Comparison of ENCODE assay signal across 16 cellular contexts in the genomic region with DNA sequence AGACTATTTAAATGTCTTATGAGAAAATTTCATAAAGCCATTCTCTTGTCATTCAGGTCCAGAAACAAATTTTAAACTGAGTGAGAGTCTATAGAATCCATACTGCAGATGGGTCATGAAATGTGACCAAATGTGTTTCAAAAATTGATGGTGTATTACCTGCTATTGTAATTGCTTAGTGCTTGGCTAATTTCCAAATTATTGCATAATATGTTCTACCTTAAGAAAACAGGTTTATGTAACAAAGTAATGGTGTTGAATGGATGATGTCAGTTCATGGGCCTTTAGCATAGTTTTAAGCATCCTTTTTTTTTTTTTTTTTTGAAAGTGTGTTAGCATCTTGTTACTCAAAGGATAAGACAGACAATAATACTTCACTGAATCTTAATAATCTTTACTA. TPM values are rescaled to one million over a fixed set of nuclear protein-coding genes. Genes with fewer than 3 reads are reported as not detected.
DNase-seq lines count a peak whose midpoint lies in the region; ATAC-seq, FAIRE-seq and TF ChIP-seq lines count a peak whose summit lies in the region.
"Had no signal": no experiment of that assay in that cellular context is flagged by ENCODE, and none has a peak within 500 bp of the region (broad histone marks: within the 10 kb centered on the region; RNA-seq: fewer than 3 reads in every experiment).

No MANE protein-coding gene starts in this region.

- H3K27me3 Mint-ChIP-seq in nephron (ENCODE audit: low read depth), result peaks cover 4% of the 10 kb centered on the region

- H3K4me1 Mint-ChIP-seq in nephron, result peaks cover 20% of the 10 kb centered on the region

- POLR2A ChIA-PET in HEK293T (lab: Yijun Ruan, JAX), result no interaction called here

- TF ChIP-seq CTCF in bronchial epithelial cell (IDR thresholded peaks at IDR 0.05; ENCODE audit: insufficient read depth, low read length, severe bottlenecking) (no peak), nephron (IDR thresholded peaks at IDR 0.05; ENCODE audit: unreplicated experiment in 3 of 3) (no peak)

- no peak for ATAC-seq in HG03280 (IDR thresholded peaks at IDR 0.05; ENCODE audit: unreplicated experiment)
- ATAC-seq: activated T-cell treated with anti-CD3 and anti-CD28 coated beads, Interleukin-2, amount 50 U/mL, for 72 hours had no signal

- H3K4me3 ChIP-seq in ACC112 (ENCODE audit: low read depth, low read length) (peak overlapping the region; percentile 98; the same call in 1 of the 2 replicates), bronchial epithelial cell (ENCODE audit: low read depth, low read length) (no peak overlapping the region)

- H3K27ac ChIP-seq in ACC112 (ENCODE audit: low read depth, low read length), result no peak overlapping the region
- H3K27ac ChIP-seq: epithelial cell of prostate had no signal

- H3K36me3 ChIP-seq in ACC112 (ENCODE audit: insufficient read depth, low read length) (peaks cover 12% of the 10 kb centered on the region), bronchial epithelial cell (ENCODE audit: control insufficient read depth, insufficient read depth, low read length) (no peaks in the 10 kb centered on the region)
- H3K36me3 ChIP-seq: stomach had no signal

- intact Hi-C loops in posterior cingulate gyrus (cut with DNase I), result no loop called here

- H3K9me3 Mint-ChIP-seq in nephron, result peaks cover 3% of the 10 kb centered on the region
- H3K9me3 Mint-ChIP-seq: activated T-cell treated with anti-CD3 and anti-CD28 coated beads, Interleukin-2, amount 50 U/mL, for 72 hours had no signal

- CTCF ChIA-PET in HEK293T (lab: Yijun Ruan, JAX), result no interaction called here

- H3K79me2 ChIP-seq in ACC112 (ENCODE audit: control insufficient read depth, insufficient read depth, low read length, unreplicated experiment), result peaks cover 59% of the 10 kb centered on the region

- no peak for FAIRE-seq in bronchial epithelial cell (lab: Jason Lieb, UNC)

- DNase-seq in HEK293T (ENCODE audit: extremely low spot score) (no peak), bronchial epithelial cell (ENCODE audit: low read depth) (peak; percentile 74), posterior cingulate gyrus (no peak), SHP77 treated with DMSO at 0.1 percent for 48 hours (lab: John Stamatoyannopoulos, UW) (no peak)
- DNase-seq in stimulated activated CD4-positive, alpha-beta T cell treated with anti-CD3 and anti-CD28 coated beads, Interleukin-2, amount 100 ng/mL, for 48 hours, result no peak
- DNase-seq: activated CD4-positive, alpha-beta T cell treated with anti-CD3 and anti-CD28 coated beads for 1 hour; activated T-cell treated with anti-CD3 and anti-CD28 coated beads, Interleukin-2, amount 50 U/mL, for 72 hours; mesendoderm; NCI-H1436 treated with DMSO at 0.1 percent for 48 hours; retina; stomach; SW 1271 had no signal

- H2AFZ ChIP-seq in ACC112 (ENCODE audit: low read length, unreplicated experiment), result no peak overlapping the region

- H3K4me1 ChIP-seq in ACC112 (ENCODE audit: control insufficient read depth, insufficient read depth, low read length, unreplicated experiment), result peaks cover 20% of the 10 kb centered on the region

- H3K27ac Mint-ChIP-seq in nephron, result peak overlapping the region; percentile 74 to 96 (median 92)
- H3K27ac Mint-ChIP-seq: activated T-cell treated with anti-CD3 and anti-CD28 coated beads, Interleukin-2, amount 50 U/mL, for 72 hours had no signal

- peak overlapping the region; percentile 86 to 95 (median 95) for H3K4me3 Mint-ChIP-seq in nephron
- H3K4me3 Mint-ChIP-seq: activated T-cell treated with anti-CD3 and anti-CD28 coated beads, Interleukin-2, amount 50 U/mL, for 72 hours had no signal

- peaks cover 43% of the 10 kb centered on the region for H3K36me3 Mint-ChIP-seq in nephron (ENCODE audit: low read depth)

- H3K27me3 ChIP-seq in ACC112 (ENCODE audit: insufficient read depth, low read length) (no peaks in the 10 kb centered on the region), bronchial epithelial cell (ENCODE audit: control insufficient read depth, insufficient read depth, low read length) (no peaks in the 10 kb centered on the region)
- H3K27me3 ChIP-seq: stomach had no signal

TF ChIP-seq in HEK293T, 16 proteins besides CTCF, POLR2A, EP300 and RAD21:
- TF ChIP-seq ARNT (IDR thresholded peaks at IDR 0.05), result no peak
- no peak for TF ChIP-seq FOXK2 (IDR thresholded peaks at IDR 0.05)
- TF ChIP-seq L3MBTL2 (conservative IDR thresholded peaks at IDR 0.05), result no peak
- TF ChIP-seq, protein P1, sequence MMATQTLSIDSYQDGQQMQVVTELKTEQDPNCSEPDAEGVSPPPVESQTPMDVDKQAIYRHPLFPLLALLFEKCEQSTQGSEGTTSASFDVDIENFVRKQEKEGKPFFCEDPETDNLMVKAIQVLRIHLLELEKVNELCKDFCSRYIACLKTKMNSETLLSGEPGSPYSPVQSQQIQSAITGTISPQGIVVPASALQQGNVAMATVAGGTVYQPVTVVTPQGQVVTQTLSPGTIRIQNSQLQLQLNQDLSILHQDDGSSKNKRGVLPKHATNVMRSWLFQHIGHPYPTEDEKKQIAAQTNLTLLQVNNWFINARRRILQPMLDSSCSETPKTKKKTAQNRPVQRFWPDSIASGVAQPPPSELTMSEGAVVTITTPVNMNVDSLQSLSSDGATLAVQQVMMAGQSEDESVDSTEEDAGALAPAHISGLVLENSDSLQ (IDR thresholded peaks at IDR 0.05), result no peak
- TF ChIP-seq FOXM1 (IDR thresholded peaks at IDR 0.05; ENCODE audit: borderline replicate concordance), result no peak
- no peak for TF ChIP-seq FOXA1 (IDR thresholded peaks at IDR 0.05)
- TF ChIP-seq ZNF384 (IDR thresholded peaks at IDR 0.05), result 0 out of 2 replicates have a peak, but pooled peaks have one; percentile 19
TF ChIP-seq in HEK293T: peak in this region for 1.

RNA-seq across cellular contexts. Expression of a gene that starts 5.0 kb away (rescaled TPM):
- 54.0 and 74.5 TPM in 2 replicates for total RNA-seq in bronchial epithelial cell
